1 cellular context compared by ENCODE assay signal in the genomic region with DNA sequence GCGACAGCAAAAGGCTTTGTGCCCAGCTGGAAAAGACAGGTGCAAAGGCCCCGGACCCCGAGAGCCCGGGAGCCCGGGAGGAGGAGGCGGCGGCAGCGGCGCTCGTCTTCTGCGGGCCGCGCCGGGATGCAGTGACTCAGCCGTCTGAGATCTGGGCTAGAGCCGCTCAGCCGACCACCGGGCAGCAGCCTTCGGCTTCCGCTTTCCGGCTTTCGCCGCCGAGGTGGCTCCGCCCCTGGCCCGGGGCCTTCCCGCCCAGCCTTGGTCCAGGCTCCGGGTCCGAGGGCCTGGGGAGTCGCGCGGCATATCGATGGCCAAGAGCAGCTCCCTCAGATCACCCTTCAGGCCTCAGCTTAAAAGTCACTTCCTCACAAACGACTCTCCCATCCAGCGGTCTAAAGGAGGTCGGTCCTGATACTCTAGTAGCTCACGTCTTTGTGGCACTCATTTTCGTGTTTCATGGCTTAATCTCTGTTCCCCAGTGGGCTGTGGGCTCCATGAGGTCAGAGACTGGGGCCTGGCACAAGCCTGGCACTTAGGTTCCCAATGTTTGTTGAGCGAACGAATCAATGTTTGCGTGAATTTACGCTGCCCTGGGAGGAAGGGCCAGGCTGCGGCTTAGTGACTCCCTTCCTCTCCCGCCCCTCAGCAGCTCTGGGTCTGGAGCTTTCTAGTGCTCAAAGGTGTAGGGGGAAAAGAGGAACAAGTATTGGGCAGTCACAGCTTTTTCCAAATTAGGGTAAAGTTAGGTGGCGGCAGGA.
TF ChIP-seq lines count a peak whose summit lies in the region.

A gene (minus strand): TSS at position 146 of the 761 bp plus-strand sequence. CDS start 783 bp downstream, outside the sequence.

TF ChIP-seq in WTC11, 78 proteins besides CTCF, POLR2A, EP300 and RAD21 (continued from another document):
- TF ChIP-seq FOXP1 (CRISPR knock-in tag; IDR thresholded peaks at IDR 0.05; ENCODE audit: borderline replicate concordance) = 0 out of 2 replicates have a peak, but pooled peaks have one; percentile 46
- TF ChIP-seq, protein P1, sequence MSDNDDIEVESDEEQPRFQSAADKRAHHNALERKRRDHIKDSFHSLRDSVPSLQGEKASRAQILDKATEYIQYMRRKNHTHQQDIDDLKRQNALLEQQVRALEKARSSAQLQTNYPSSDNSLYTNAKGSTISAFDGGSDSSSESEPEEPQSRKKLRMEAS (CRISPR knock-in tag; IDR thresholded peaks at IDR 0.05) = peak; percentile 53; the same call in 1 of the 2 replicates
TF ChIP-seq in WTC11: peak in this region for 10.
